In genomic region chr9:72442212-72442607, GRCh38 we compare ENCODE assay signal across 14 cellular contexts.
DNase-seq lines count a peak whose midpoint lies in the region; ATAC-seq, FAIRE-seq and TF ChIP-seq lines count a peak whose summit lies in the region.
"Had no signal": no experiment of that assay in that cellular context is flagged by ENCODE, and none has a peak within 500 bp of the region (broad histone marks: within the 10 kb centered on the region; RNA-seq: fewer than 3 reads in every experiment).

No MANE protein-coding gene starts in this region.

- H3K36me3 ChIP-seq in breast epithelium = no peaks in the 10 kb centered on the region
- H3K36me3 ChIP-seq: BLaER1 treated with 17β-estradiol and CSF1 and Interleukin-3, amounts not matched to agents 10 nM and 100 nM had no signal

- no peak for TF ChIP-seq POLR2A in breast epithelium (IDR thresholded peaks at IDR 0.05)

- intact Hi-C loops in MCF 10A (cut with micrococcal nuclease) = loop anchor here (2.0 to 5.0 kb wide), 3 partner anchors 45 to 150 kb away; partner anchors contain the start of gene ZFAND5
- intact Hi-C loops in breast epithelium (cut with DNase I; ENCODE audit: low total_unique reads) = no loop called here

- H3K9me3 Mint-ChIP-seq in MCF 10A (ENCODE audit: unreplicated experiment) = no peaks in the 10 kb centered on the region
- no peaks in the 10 kb centered on the region for H3K9me3 Mint-ChIP-seq in endothelial cell (ENCODE audit: unreplicated experiment)

- DNase-seq in MCF 10A (ENCODE audit: unreplicated experiment) (peak; percentile 72), breast epithelium (ENCODE audit: low spot score in 2 of 2) (no peak), T-helper 17 cell (no peak), foreskin fibroblast (peak; percentile 75 to 86), urothelium cell line (ENCODE audit: low spot score) (peak; percentile 75), NCI-H146 treated with DMSO at 0.1 percent for 48 hours (lab: John Stamatoyannopoulos, UW; ENCODE audit: unreplicated experiment) (no peak), endothelial cell (ENCODE audit: low spot score) (no peak), NCI-H2107 treated with DMSO at 0.1 percent for 48 hours (lab: John Stamatoyannopoulos, UW; ENCODE audit: unreplicated experiment) (no peak)
- DNase-seq: activated T-cell treated with anti-CD3 and anti-CD28 coated beads for 4 hours, naive B cell, NCI-H1092 treated with DMSO at 0.1 percent for 48 hours, SIG-M5 had no signal

- H3K27me3 Mint-ChIP-seq in MCF 10A (ENCODE audit: insufficient read depth, unreplicated experiment) (no peaks in the 10 kb centered on the region), T-helper 17 cell (no peaks in the 10 kb centered on the region), endothelial cell (ENCODE audit: unreplicated experiment) (peaks cover 2% of the 10 kb centered on the region)

- H3K9me3 ChIP-seq in breast epithelium (no peaks in the 10 kb centered on the region), T-helper 17 cell (ENCODE audit: control insufficient read depth, low read length, poor library complexity, severe bottlenecking) (no peaks in the 10 kb centered on the region)
- H3K9me3 ChIP-seq: BLaER1 treated with 17β-estradiol and CSF1 and Interleukin-3, amounts not matched to agents 10 nM and 100 nM had no signal

- H3K27me3 ChIP-seq in breast epithelium = no peaks in the 10 kb centered on the region
- H3K27me3 ChIP-seq: BLaER1 treated with 17β-estradiol and CSF1 and Interleukin-3, amounts not matched to agents 10 nM and 100 nM had no signal

- H3K36me3 Mint-ChIP-seq in MCF 10A (ENCODE audit: insufficient read depth, unreplicated experiment) (peaks cover 4% of the 10 kb centered on the region), T-helper 17 cell (ENCODE audit: low read depth) (no peaks in the 10 kb centered on the region), endothelial cell (ENCODE audit: low read depth, unreplicated experiment) (no peaks in the 10 kb centered on the region)
- H3K36me3 Mint-ChIP-seq: naive B cell had no signal

- H3K4me3 ChIP-seq in breast epithelium (no peak overlapping the region), foreskin fibroblast (ENCODE audit: low read depth in 1 of 2, low read length in 2 of 2) (no peak overlapping the region)
- H3K4me3 ChIP-seq: BLaER1 treated with 17β-estradiol and CSF1 and Interleukin-3, amounts not matched to agents 10 nM and 100 nM had no signal

- TF ChIP-seq CTCF in MCF 10A (IDR thresholded peaks at IDR 0.05; ENCODE audit: unreplicated experiment) (no peak), breast epithelium (IDR thresholded peaks at IDR 0.05) (no peak), foreskin fibroblast (IDR thresholded peaks at IDR 0.05; ENCODE audit: low read depth, low read length) (no peak), endothelial cell (IDR thresholded peaks at IDR 0.05; ENCODE audit: unreplicated experiment) (no peak)

- no peak for ATAC-seq in T-helper 17 cell

- no peak overlapping the region for H3K27ac ChIP-seq in breast epithelium

- H3K4me3 Mint-ChIP-seq in MCF 10A (ENCODE audit: unreplicated experiment) (peak overlapping the region; percentile 28), T-helper 17 cell (no peak overlapping the region), endothelial cell (ENCODE audit: unreplicated experiment) (no peak overlapping the region)

- CTCF ChIA-PET in MCF 10A (lab: Yijun Ruan, JAX) = no interaction called here

- FAIRE-seq in urothelium cell line (lab: Jason Lieb, UNC) = no peak
- FAIRE-seq: endometrium had no signal

- POLR2A ChIA-PET in MCF 10A (lab: Yijun Ruan, JAX) = interaction anchor here (0.6 to 4.6 kb wide), 6 partner anchors 11 to 83 kb away, joined by 3 to 58 read pairs (median 4); partner anchors contain the start of gene ZFAND5

- H3K27ac Mint-ChIP-seq in MCF 10A (ENCODE audit: low read depth, unreplicated experiment) (peak overlapping the region; percentile 91), T-helper 17 cell (peak overlapping the region; percentile 89), endothelial cell (ENCODE audit: unreplicated experiment) (no peak overlapping the region)

- H3K4me1 ChIP-seq in breast epithelium = no peaks in the 10 kb centered on the region

- no TSS peak for BruUV-seq in MCF 10A (replicated peaks; lab: Mats Ljungman, UMichigan)

- H3K4me1 Mint-ChIP-seq in MCF 10A (ENCODE audit: insufficient read depth, unreplicated experiment) (peaks cover 31% of the 10 kb centered on the region), T-helper 17 cell (peaks cover 26% of the 10 kb centered on the region), endothelial cell (ENCODE audit: unreplicated experiment) (peaks cover 5% of the 10 kb centered on the region)

Comparison
In these comparisons a context has a peak if more than half of its experiments do, and no peak if none do; other contexts are left out.
1. DNase-seq: peak in MCF 10A (single experiment), foreskin fibroblast (2 of 2) and urothelium cell line (single experiment); none in breast epithelium (0 of 2), T-helper 17 cell (0 of 3), NCI-H146 treated with DMSO at 0.1 percent for 48 hours (single experiment), endothelial cell (single experiment) and NCI-H2107 treated with DMSO at 0.1 percent for 48 hours (single experiment).